ENCODE assay signal across 7 cellular contexts in genomic region chr9:125233678-125234077, GRCh38.
DNase-seq lines count a peak whose midpoint lies in the region; ATAC-seq and TF ChIP-seq lines count a peak whose summit lies in the region.

No MANE protein-coding gene starts in this region.

- peak overlapping the region; percentile 54 for H3K27ac ChIP-seq in RWPE1

- DNase-seq in GM04504 (ENCODE audit: low read depth) = peak; percentile 96
- peak; percentile 81 for DNase-seq in RWPE1 (ENCODE audit: low spot score)
- DNase-seq in fibroblast of peridontal ligament (ENCODE audit: extremely low read depth) = peak; percentile 99
- DNase-seq in skeletal muscle cell (ENCODE audit: low read depth) = peak; percentile 97
- no peak for DNase-seq in NCI-H1417 treated with DMSO at 0.1 percent for 48 hours (lab: John Stamatoyannopoulos, UW)
- DNase-seq in NCI-H524 treated with DMSO at 0.1 percent for 48 hours (lab: John Stamatoyannopoulos, UW) = no peak

- TF ChIP-seq CTCF in RWPE1 (conservative IDR thresholded peaks at IDR 0.05; ENCODE audit: low read depth) = no peak

- POLR2A ChIA-PET in RWPE1 (lab: Yijun Ruan, JAX; ENCODE audit: low non-redundant PET) = no interaction called here

- CTCF ChIA-PET in RWPE1 (lab: Yijun Ruan, JAX) = interaction anchor here (0.7 kb wide), 1 partner anchor 97 kb away, joined by 3 read pairs; no protein-coding TSS in a partner anchor

- no peak overlapping the region for H3K4me3 ChIP-seq in skeletal muscle cell (ENCODE audit: low read depth, low read length)

- no peak for ATAC-seq in HG02588 (IDR thresholded peaks at IDR 0.05; ENCODE audit: unreplicated experiment)

Comparison
In these comparisons a context has a peak if more than half of its experiments do, and no peak if none do; other contexts are left out.
1. DNase-seq: peak in GM04504 (single experiment), RWPE1 (single experiment), fibroblast of peridontal ligament (single experiment) and skeletal muscle cell (single experiment); none in NCI-H1417 treated with DMSO at 0.1 percent for 48 hours (single experiment) and NCI-H524 treated with DMSO at 0.1 percent for 48 hours (single experiment).